Comparison of ENCODE assay signal across 8 cellular contexts in the genomic region with DNA sequence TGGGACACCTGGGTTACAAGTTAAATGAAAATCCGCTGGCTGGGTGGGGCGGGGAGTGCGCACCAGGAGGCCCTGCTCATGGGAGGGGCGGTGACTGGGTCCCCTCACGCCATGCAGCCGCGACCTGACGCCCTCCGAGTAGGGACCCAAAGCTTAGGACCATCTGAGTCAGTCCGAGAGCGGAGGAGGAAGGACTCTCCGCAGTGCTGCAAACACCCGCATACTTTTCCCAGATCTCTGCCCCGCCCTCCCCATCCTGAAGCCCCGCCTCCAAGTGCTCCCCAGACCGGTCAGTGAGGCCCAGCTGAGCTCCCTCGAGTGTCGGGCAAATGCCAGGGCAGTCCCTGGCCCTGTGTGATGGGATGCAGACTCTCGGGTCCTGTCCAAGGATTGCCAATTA. TPM values are rescaled to one million over a fixed set of nuclear protein-coding genes. Genes with fewer than 3 reads are reported as not detected.
DNase-seq lines count a peak whose midpoint lies in the region; ATAC-seq, FAIRE-seq and TF ChIP-seq lines count a peak whose summit lies in the region.

No MANE protein-coding gene starts in this region.

- in situ Hi-C loops in HepG2 (cut with HindIII; ENCODE audit: extremely low pct_ligation_motif_present, low pct_unique_long_range_greater_than_20kb) (no loop called here), HAP-1 (cut with MboI; ENCODE audit: low sequenced_read_pairs) (no loop called here)

- no peak overlapping the region for H3K27ac ChIP-seq in right lobe of liver
- no peak overlapping the region for H3K27ac ChIP-seq in HepG2 (ENCODE audit: extremely low read length, insufficient read depth, low read length)
- no peak overlapping the region for H3K27ac ChIP-seq in ascending aorta
- no peak overlapping the region for H3K27ac ChIP-seq in upper lobe of right lung

- no peaks in the 10 kb centered on the region for H3K36me3 ChIP-seq in right lobe of liver
- no peaks in the 10 kb centered on the region for H3K36me3 ChIP-seq in HepG2 (replicated peaks in 1 of 2; ENCODE audit: control insufficient read depth in 1 of 2, insufficient read depth in 2 of 2, low read length in 2 of 2)
- H3K36me3 ChIP-seq in ascending aorta, result no peaks in the 10 kb centered on the region
- no peaks in the 10 kb centered on the region for H3K36me3 ChIP-seq in kidney epithelial cell (ENCODE audit: control insufficient read depth, insufficient read depth, low read length)
- H3K36me3 ChIP-seq in upper lobe of right lung, result no peaks in the 10 kb centered on the region
- no peaks in the 10 kb centered on the region for H3K36me3 ChIP-seq in HAP-1 (replicated peaks)

- no peaks in the 10 kb centered on the region for H4K20me1 ChIP-seq in HepG2 (ENCODE audit: insufficient read depth, low read length)

- no peaks in the 10 kb centered on the region for H3K9me3 ChIP-seq in right lobe of liver
- H3K9me3 ChIP-seq in HepG2 (ENCODE audit: low read length), result no peaks in the 10 kb centered on the region
- no peaks in the 10 kb centered on the region for H3K9me3 ChIP-seq in ascending aorta
- H3K9me3 ChIP-seq in upper lobe of right lung, result no peaks in the 10 kb centered on the region
- H3K9me3 ChIP-seq in HAP-1, result no peaks in the 10 kb centered on the region

- H3K9ac ChIP-seq in HepG2 (ENCODE audit: insufficient read depth, low read depth, low read length), result no peak overlapping the region

- intact Hi-C loops in right lobe of liver (cut with DNase I) (no loop called here), HepG2 (cut with micrococcal nuclease; ENCODE audit: unreplicated experiment) (no loop called here), ascending aorta (cut with DNase I) (no loop called here), upper lobe of right lung (cut with DNase I) (no loop called here)

- H3K4me3 ChIP-seq in right lobe of liver (peak overlapping the region; percentile 12 to 38 (median 16)), HepG2 (replicated peaks in 1 of 3; ENCODE audit: insufficient read depth in 1 of 3, low read depth in 2 of 3, low read length in 3 of 3) (no peak overlapping the region), ascending aorta (peak overlapping the region; percentile 44 to 49), kidney epithelial cell (ENCODE audit: low read depth, low read length) (peak overlapping the region; percentile 4), upper lobe of right lung (peak overlapping the region; percentile 45), HAP-1 (no peak overlapping the region)

- TF ChIP-seq EP300 in HepG2 (IDR thresholded peaks at IDR 0.05; ENCODE audit: low read depth in 2 of 2, low read length in 2 of 2), result no peak
- TF ChIP-seq EP300 in HepG2 (CRISPR knock-in tag; IDR thresholded peaks at IDR 0.05; ENCODE audit: borderline replicate concordance), result no peak

- no TSS peak for BruUV-seq in HepG2 (replicated peaks; lab: Mats Ljungman, UMichigan)

- H3K4me2 ChIP-seq in HepG2 (ENCODE audit: low read depth, low read length), result no peak overlapping the region

- CTCF ChIA-PET in HepG2 (lab: Yijun Ruan, JAX; ENCODE audit: low intra/inter-chr PET ratio, low total read pairs), result no interaction called here

- POLR2A ChIA-PET in HepG2 (lab: Yijun Ruan, JAX), result no interaction called here

- H3K4me1 ChIP-seq in right lobe of liver, result peaks cover 0 to 28% (median 4%) of the 10 kb centered on the region in 4 donors
- no peaks in the 10 kb centered on the region for H3K4me1 ChIP-seq in HepG2 (ENCODE audit: insufficient read depth, low read length)
- H3K4me1 ChIP-seq in ascending aorta, result peaks cover 11 to 36% of the 10 kb centered on the region in 2 donors
- H3K4me1 ChIP-seq in upper lobe of right lung, result peaks cover 45% of the 10 kb centered on the region
- H3K4me1 ChIP-seq in HAP-1, result no peaks in the 10 kb centered on the region

- FAIRE-seq in HepG2 (lab: Jason Lieb, UNC), result no peak

- H3K79me2 ChIP-seq in HepG2 (ENCODE audit: insufficient read depth, low read length), result no peaks in the 10 kb centered on the region

- ATAC-seq in right lobe of liver, result peak; percentile 39 to 66 (median 52)
- no peak for ATAC-seq in HepG2
- peak; percentile 61 for ATAC-seq in upper lobe of right lung
- ATAC-seq in HG02870 (IDR thresholded peaks at IDR 0.05; ENCODE audit: unreplicated experiment), result no peak
- ATAC-seq in GM21515 (IDR thresholded peaks at IDR 0.05; ENCODE audit: unreplicated experiment), result no peak

- TF ChIP-seq POLR2A in right lobe of liver (IDR thresholded peaks at IDR 0.05) (no peak), HepG2 (IDR thresholded peaks at IDR 0.05; ENCODE audit: insufficient read depth in 1 of 2, low read depth in 2 of 2, low read length in 2 of 2) (no peak)

- peaks cover 9 to 33% of the 10 kb centered on the region in 2 donors for H3K27me3 ChIP-seq in right lobe of liver
- H3K27me3 ChIP-seq in HepG2 (ENCODE audit: control insufficient read depth in 1 of 2, insufficient read depth in 2 of 2, low read length in 2 of 2), result peaks cover 12 to 76% of the 10 kb centered on the region in 2 experiments
- H3K27me3 ChIP-seq in ascending aorta, result no peaks in the 10 kb centered on the region
- peaks cover 88% of the 10 kb centered on the region for H3K27me3 ChIP-seq in kidney epithelial cell (ENCODE audit: control insufficient read depth, insufficient read depth, low read length)
- H3K27me3 ChIP-seq in upper lobe of right lung, result peaks cover 47% of the 10 kb centered on the region
- peaks cover 16% of the 10 kb centered on the region; the same call in 1 of the 2 replicates for H3K27me3 ChIP-seq in HAP-1 (ENCODE audit: low read depth)

- DNase-seq in right lobe of liver (peak in 2 of 3 donors; percentile 52 to 56), HepG2 (ENCODE audit: low spot score) (no peak), ascending aorta (ENCODE audit: low spot score in 2 of 2) (no peak), kidney epithelial cell (ENCODE audit: low read depth) (no peak), upper lobe of right lung (peak; percentile 74), HAP-1 (ENCODE audit: low spot score in 2 of 2) (no peak)

- WGBS in right lobe of liver (ENCODE audit: insufficient coverage, low coverage, low lambda C conversion rate, missing lambda C conversion rate), result 6% methylated on average over 15 of the region's 19 CpGs
- WGBS in HepG2 (ENCODE audit: low lambda C conversion rate), result 9% methylated on average over 8 of the region's 19 CpGs

- no peak for TF ChIP-seq RAD21 in HepG2 (CRISPR knock-in tag; IDR thresholded peaks at IDR 0.05)

- H2AFZ ChIP-seq in HepG2 (ENCODE audit: low read length), result no peak overlapping the region

- TF ChIP-seq CTCF in right lobe of liver (IDR thresholded peaks at IDR 0.05) (no peak), HepG2 (CRISPR knock-in tag; IDR thresholded peaks at IDR 0.05) (no peak), ascending aorta (IDR thresholded peaks at IDR 0.05) (no peak), kidney epithelial cell (IDR thresholded peaks at IDR 0.05; ENCODE audit: insufficient read depth, low read length, poor library complexity, severe bottlenecking) (no peak), upper lobe of right lung (IDR thresholded peaks at IDR 0.05) (no peak)

TF ChIP-seq in HepG2, 621 proteins besides CTCF, POLR2A, EP300 and RAD21 (continues in another document):
- TF ChIP-seq ATF1 (CRISPR knock-in tag; IDR thresholded peaks at IDR 0.05) (no peak), ZBTB3 (CRISPR knock-in tag; IDR thresholded peaks at IDR 0.05; ENCODE audit: borderline replicate concordance, low read depth) (no peak), NPAS2 (CRISPR knock-in tag; IDR thresholded peaks at IDR 0.05; ENCODE audit: borderline replicate concordance) (no peak), TCF12 (IDR thresholded peaks at IDR 0.05) (no peak), TCF12 (CRISPR knock-in tag; IDR thresholded peaks at IDR 0.05) (no peak), SNAI1 (CRISPR knock-in tag; IDR thresholded peaks at IDR 0.05; ENCODE audit: borderline replicate concordance) (no peak), ZKSCAN1 (IDR thresholded peaks at IDR 0.05; ENCODE audit: low read length) (no peak), ETV5 (CRISPR knock-in tag; IDR thresholded peaks at IDR 0.05; ENCODE audit: borderline replicate concordance) (no peak), MZF1 (CRISPR knock-in tag; IDR thresholded peaks at IDR 0.05; ENCODE audit: borderline replicate concordance) (no peak), HNF4G (IDR thresholded peaks at IDR 0.05; ENCODE audit: borderline replicate concordance, low read depth, low read length) (no peak), HNF4G (CRISPR knock-in tag; IDR thresholded peaks at IDR 0.05; ENCODE audit: borderline replicate concordance, low read depth) (no peak)

RNA-seq across cellular contexts. Expression of gene FLI1, which starts 6.6 kb away (rescaled TPM):
- total RNA-seq in right lobe of liver (1 to 10 TPM; 3.8 to 7.9 (median 6.2) TPM), HepG2 (2016; rRNA removed; fragmentation: Illumina TruSeq; extraction: Trizol) (not detected in 2 replicates), ascending aorta (86.4 TPM), kidney epithelial cell (0.33 and 1.3 TPM in 2 replicates), upper lobe of right lung (69.7 TPM)
- total RNA-seq in HepG2 (2016; cell fraction: cytosol; rRNA removed; fragmentation: Illumina TruSeq; extraction: Trizol; ENCODE audit: low read depth), result not detected in 2 replicates
- total RNA-seq in HepG2 (2016; cell fraction: insoluble cytoplasmic fraction; rRNA removed; fragmentation: Illumina TruSeq; extraction: Trizol), result not detected in 2 replicates
- total RNA-seq in HepG2 (2016; cell fraction: membrane; rRNA removed; fragmentation: Illumina TruSeq; extraction: Trizol), result not detected in 2 replicates
- not detected in 2 replicates for total RNA-seq in HepG2 (2016; cell fraction: nucleus; rRNA removed; fragmentation: Illumina TruSeq; extraction: Trizol)
- not detected in 2 replicates for polyA plus RNA-seq in HepG2 (2011; rRNA removed)
- not detected in 2 replicates for polyA plus RNA-seq in HepG2 (2011; cell fraction: cytosol; rRNA removed)
- not detected in 2 replicates for polyA plus RNA-seq in HepG2 (2011; cell fraction: nucleus; rRNA removed)
- not detected in 2 replicates for polyA plus RNA-seq in HepG2 (2012)
- polyA plus RNA-seq in HepG2 (2016; cell fraction: cytosol; fragmentation: Illumina TruSeq; extraction: Trizol; ENCODE audit: low read depth), result not detected in 2 replicates
- not detected in 2 replicates for polyA plus RNA-seq in HepG2 (2016; cell fraction: insoluble cytoplasmic fraction; fragmentation: Illumina TruSeq; extraction: Trizol; ENCODE audit: low read depth)
- polyA plus RNA-seq in HepG2 (2016; cell fraction: membrane; fragmentation: Illumina TruSeq; extraction: Trizol; ENCODE audit: low read depth), result not detected in 2 replicates
- polyA plus RNA-seq in HepG2 (2016; cell fraction: nucleus; fragmentation: Illumina TruSeq; extraction: Trizol; ENCODE audit: insufficient read depth, low read depth), result not detected in 2 replicates
- polyA minus RNA-seq in HepG2 (2011; rRNA and poly(A)+ RNA removed; ENCODE audit: low replicate concordance), result not detected in 2 replicates
- polyA minus RNA-seq in HepG2 (2011; cell fraction: cytosol; rRNA and poly(A)+ RNA removed), result not detected in 2 replicates
- not detected in 2 replicates for polyA minus RNA-seq in HepG2 (2011; cell fraction: nucleus; rRNA and poly(A)+ RNA removed)

Comparison
In these comparisons a context has a peak if more than half of its experiments do, and no peak if none do; other contexts are left out.
1. ATAC-seq: peak in right lobe of liver (4 of 4) and upper lobe of right lung (single experiment); none in HepG2 (single experiment), HG02870 (single experiment) and GM21515 (single experiment).
2. DNase-seq: peak in right lobe of liver (2 of 3) and upper lobe of right lung (single experiment); none in HepG2 (single experiment), ascending aorta (0 of 2), kidney epithelial cell (single experiment) and HAP-1 (0 of 2).
3. H3K4me3 ChIP-seq: peak in right lobe of liver (3 of 3), ascending aorta (2 of 2), kidney epithelial cell (single experiment) and upper lobe of right lung (single experiment); none in HepG2 (0 of 3) and HAP-1 (single experiment).